Comparison of ENCODE assay signal across 1 cellular context in the genomic region with DNA sequence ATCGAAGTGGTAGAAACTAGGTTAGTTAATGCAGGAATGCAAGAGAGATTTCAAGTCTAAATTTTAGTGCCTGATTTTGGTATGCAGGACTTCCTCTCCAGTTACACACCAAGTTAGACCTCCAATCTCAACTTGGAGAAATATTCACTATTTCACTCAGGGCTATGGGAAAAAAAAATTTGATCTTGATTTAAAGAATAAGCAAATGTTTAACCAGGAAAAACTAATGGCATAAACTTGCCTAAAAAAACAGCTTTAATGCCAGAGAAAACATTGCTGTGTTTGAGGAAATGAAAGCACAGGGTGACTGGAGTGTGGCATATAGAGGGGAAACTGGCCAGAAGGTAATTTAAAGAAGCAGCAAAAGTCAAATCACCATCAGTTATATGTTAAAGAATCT.
TF ChIP-seq lines count a peak whose summit lies in the region.

No MANE protein-coding gene starts in this region.

TF ChIP-seq in H1, 55 proteins besides CTCF, POLR2A, EP300 and RAD21:
- TF ChIP-seq, protein P1, sequence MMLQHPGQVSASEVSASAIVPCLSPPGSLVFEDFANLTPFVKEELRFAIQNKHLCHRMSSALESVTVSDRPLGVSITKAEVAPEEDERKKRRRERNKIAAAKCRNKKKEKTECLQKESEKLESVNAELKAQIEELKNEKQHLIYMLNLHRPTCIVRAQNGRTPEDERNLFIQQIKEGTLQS (IDR thresholded peaks at IDR 0.05; ENCODE audit: insufficient read depth, low read depth, low read length), result no peak
- TF ChIP-seq BRCA1 (IDR thresholded peaks at IDR 0.05; ENCODE audit: low read depth, low read length) (no peak), EZH2 (IDR thresholded peaks at IDR 0.05; ENCODE audit: low read depth, low read length, severe bottlenecking) (no peak), HDAC2 (IDR thresholded peaks at IDR 0.05; ENCODE audit: borderline replicate concordance in 1 of 2, low read depth in 2 of 2, low read length in 2 of 2) (no peak), JUN (IDR thresholded peaks at IDR 0.05; ENCODE audit: low read depth, low read length) (no peak), CEBPB (IDR thresholded peaks at IDR 0.05; ENCODE audit: low read depth, low read length) (no peak), BCL11A (IDR thresholded peaks at IDR 0.05; ENCODE audit: low read depth in 2 of 2, low read length in 2 of 2) (no peak), TAF1 (IDR thresholded peaks at IDR 0.05; ENCODE audit: low read depth, low read length) (no peak), SIRT6 (IDR thresholded peaks at IDR 0.05; ENCODE audit: low read length) (no peak), NRF1 (IDR thresholded peaks at IDR 0.05; ENCODE audit: low read depth, low read length) (no peak), POLR2AphosphoS5 (IDR thresholded peaks at IDR 0.05; ENCODE audit: low read depth, low read length) (no peak), EGR1 (IDR thresholded peaks at IDR 0.05; ENCODE audit: borderline replicate concordance, low read depth, low read length) (no peak), PHF8 (conservative IDR thresholded peaks at IDR 0.05; ENCODE audit: low read depth, low read length) (no peak), MAFK (IDR thresholded peaks at IDR 0.05; ENCODE audit: low read depth, low read length) (no peak), ZNF274 (IDR thresholded peaks at IDR 0.05; ENCODE audit: borderline replicate concordance, extremely low read depth, low read length) (no peak)
